In the genomic region with DNA sequence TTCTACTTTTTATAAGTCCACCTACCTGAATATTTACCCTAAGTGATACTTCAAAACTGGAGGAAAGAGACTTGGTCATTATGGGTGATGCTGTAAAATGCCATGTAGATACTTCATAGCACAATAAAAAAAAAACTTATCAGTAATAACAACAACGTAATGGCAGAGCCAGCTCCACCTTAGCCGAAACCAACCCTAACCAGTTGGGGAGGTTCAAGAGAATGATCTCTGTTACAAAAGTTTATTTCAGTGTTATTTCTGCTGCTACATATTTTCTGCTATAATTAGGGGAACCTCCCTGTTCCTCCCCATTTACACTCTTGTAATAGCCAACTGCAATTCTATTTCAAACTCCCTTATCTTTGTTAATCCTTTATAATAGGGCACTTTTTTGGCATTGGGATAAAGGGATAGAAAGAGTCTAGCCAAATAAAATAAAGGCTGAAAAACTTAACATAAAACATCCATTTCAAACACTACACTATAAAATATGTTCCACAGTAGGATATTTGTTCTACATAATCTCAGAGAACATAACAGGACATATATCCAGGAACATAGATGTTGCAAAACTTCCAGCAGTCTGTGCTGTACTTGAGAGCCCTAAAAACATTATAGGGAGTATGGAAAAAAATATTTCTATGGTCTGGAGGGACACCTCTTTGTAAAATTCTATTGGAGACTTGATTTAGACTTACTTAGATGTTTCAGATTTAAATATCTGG, we compare ENCODE assay signal across 1 cellular context.
TF ChIP-seq lines count a peak whose summit lies in the region.

No MANE protein-coding gene starts in this region.

TF ChIP-seq in GM23338, 12 proteins besides CTCF, POLR2A, EP300 and RAD21 (continued from another document):
- TF ChIP-seq, protein P1, sequence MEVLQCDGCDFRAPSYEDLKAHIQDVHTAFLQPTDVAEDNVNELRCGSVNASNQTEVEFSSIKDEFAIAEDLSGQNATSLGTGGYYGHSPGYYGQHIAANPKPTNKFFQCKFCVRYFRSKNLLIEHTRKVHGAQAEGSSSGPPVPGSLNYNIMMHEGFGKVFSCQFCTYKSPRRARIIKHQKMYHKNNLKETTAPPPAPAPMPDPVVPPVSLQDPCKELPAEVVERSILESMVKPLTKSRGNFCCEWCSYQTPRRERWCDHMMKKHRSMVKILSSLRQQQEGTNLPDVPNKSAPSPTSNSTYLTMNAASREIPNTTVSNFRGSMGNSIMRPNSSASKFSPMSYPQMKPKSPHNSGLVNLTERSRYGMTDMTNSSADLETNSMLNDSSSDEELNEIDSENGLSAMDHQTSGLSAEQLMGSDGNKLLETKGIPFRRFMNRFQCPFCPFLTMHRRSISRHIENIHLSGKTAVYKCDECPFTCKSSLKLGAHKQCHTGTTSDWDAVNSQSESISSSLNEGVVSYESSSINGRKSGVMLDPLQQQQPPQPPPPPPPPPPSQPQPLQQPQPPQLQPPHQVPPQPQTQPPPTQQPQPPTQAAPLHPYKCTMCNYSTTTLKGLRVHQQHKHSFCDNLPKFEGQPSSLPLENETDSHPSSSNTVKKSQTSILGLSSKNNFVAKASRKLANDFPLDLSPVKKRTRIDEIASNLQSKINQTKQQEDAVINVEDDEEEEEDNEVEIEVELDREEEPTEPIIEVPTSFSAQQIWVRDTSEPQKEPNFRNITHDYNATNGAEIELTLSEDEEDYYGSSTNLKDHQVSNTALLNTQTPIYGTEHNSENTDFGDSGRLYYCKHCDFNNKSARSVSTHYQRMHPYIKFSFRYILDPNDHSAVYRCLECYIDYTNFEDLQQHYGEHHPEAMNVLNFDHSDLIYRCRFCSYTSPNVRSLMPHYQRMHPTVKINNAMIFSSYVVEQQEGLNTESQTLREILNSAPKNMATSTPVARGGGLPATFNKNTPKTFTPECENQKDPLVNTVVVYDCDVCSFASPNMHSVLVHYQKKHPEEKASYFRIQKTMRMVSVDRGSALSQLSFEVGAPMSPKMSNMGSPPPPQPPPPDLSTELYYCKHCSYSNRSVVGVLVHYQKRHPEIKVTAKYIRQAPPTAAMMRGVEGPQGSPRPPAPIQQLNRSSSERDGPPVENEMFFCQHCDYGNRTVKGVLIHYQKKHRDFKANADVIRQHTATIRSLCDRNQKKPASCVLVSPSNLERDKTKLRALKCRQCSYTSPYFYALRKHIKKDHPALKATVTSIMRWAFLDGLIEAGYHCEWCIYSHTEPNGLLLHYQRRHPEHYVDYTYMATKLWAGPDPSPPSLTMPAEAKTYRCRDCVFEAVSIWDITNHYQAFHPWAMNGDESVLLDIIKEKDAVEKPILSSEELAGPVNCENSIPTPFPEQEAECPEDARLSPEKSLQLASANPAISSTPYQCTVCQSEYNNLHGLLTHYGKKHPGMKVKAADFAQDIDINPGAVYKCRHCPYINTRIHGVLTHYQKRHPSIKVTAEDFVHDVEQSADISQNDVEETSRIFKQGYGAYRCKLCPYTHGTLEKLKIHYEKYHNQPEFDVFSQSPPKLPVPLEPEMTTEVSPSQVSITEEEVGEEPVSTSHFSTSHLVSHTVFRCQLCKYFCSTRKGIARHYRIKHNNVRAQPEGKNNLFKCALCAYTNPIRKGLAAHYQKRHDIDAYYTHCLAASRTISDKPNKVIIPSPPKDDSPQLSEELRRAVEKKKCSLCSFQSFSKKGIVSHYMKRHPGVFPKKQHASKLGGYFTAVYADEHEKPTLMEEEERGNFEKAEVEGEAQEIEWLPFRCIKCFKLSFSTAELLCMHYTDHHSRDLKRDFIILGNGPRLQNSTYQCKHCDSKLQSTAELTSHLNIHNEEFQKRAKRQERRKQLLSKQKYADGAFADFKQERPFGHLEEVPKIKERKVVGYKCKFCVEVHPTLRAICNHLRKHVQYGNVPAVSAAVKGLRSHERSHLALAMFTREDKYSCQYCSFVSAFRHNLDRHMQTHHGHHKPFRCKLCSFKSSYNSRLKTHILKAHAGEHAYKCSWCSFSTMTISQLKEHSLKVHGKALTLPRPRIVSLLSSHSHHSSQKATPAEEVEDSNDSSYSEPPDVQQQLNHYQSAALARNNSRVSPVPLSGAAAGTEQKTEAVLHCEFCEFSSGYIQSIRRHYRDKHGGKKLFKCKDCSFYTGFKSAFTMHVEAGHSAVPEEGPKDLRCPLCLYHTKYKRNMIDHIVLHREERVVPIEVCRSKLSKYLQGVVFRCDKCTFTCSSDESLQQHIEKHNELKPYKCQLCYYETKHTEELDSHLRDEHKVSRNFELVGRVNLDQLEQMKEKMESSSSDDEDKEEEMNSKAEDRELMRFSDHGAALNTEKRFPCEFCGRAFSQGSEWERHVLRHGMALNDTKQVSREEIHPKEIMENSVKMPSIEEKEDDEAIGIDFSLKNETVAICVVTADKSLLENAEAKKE (CRISPR knock-in tag; IDR thresholded peaks at IDR 0.05), result no peak
- TF ChIP-seq, protein P2, sequence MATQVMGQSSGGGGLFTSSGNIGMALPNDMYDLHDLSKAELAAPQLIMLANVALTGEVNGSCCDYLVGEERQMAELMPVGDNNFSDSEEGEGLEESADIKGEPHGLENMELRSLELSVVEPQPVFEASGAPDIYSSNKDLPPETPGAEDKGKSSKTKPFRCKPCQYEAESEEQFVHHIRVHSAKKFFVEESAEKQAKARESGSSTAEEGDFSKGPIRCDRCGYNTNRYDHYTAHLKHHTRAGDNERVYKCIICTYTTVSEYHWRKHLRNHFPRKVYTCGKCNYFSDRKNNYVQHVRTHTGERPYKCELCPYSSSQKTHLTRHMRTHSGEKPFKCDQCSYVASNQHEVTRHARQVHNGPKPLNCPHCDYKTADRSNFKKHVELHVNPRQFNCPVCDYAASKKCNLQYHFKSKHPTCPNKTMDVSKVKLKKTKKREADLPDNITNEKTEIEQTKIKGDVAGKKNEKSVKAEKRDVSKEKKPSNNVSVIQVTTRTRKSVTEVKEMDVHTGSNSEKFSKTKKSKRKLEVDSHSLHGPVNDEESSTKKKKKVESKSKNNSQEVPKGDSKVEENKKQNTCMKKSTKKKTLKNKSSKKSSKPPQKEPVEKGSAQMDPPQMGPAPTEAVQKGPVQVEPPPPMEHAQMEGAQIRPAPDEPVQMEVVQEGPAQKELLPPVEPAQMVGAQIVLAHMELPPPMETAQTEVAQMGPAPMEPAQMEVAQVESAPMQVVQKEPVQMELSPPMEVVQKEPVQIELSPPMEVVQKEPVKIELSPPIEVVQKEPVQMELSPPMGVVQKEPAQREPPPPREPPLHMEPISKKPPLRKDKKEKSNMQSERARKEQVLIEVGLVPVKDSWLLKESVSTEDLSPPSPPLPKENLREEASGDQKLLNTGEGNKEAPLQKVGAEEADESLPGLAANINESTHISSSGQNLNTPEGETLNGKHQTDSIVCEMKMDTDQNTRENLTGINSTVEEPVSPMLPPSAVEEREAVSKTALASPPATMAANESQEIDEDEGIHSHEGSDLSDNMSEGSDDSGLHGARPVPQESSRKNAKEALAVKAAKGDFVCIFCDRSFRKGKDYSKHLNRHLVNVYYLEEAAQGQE (IDR thresholded peaks at IDR 0.05; ENCODE audit: unreplicated experiment), result no peak
- TF ChIP-seq, protein P3, sequence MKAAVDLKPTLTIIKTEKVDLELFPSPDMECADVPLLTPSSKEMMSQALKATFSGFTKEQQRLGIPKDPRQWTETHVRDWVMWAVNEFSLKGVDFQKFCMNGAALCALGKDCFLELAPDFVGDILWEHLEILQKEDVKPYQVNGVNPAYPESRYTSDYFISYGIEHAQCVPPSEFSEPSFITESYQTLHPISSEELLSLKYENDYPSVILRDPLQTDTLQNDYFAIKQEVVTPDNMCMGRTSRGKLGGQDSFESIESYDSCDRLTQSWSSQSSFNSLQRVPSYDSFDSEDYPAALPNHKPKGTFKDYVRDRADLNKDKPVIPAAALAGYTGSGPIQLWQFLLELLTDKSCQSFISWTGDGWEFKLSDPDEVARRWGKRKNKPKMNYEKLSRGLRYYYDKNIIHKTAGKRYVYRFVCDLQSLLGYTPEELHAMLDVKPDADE (IDR thresholded peaks at IDR 0.05), result no peak
- no peak for TF ChIP-seq ZNF114 (CRISPR knock-in tag; IDR thresholded peaks at IDR 0.05)
TF ChIP-seq in GM23338: peak in this region for 0.
